Comparison of ENCODE assay signal across 26 cellular contexts in genomic region chr2:239609583-239610310, GRCh38.
DNase-seq lines count a peak whose midpoint lies in the region; ATAC-seq and TF ChIP-seq lines count a peak whose summit lies in the region.
"Had no signal": no experiment of that assay in that cellular context is flagged by ENCODE, and none has a peak within 500 bp of the region (broad histone marks: within the 10 kb centered on the region; RNA-seq: fewer than 3 reads in every experiment).

No MANE protein-coding gene starts in this region.

- H3K4me3 ChIP-seq in thyroid gland (replicated peaks in 1 of 3): no peak overlapping the region
- H3K4me3 ChIP-seq: prostate gland had no signal

- no peaks in the 10 kb centered on the region for H3K4me1 ChIP-seq in thyroid gland
- H3K4me1 ChIP-seq: prostate gland had no signal

- intact Hi-C loops in natural killer cell (cut with micrococcal nuclease): no loop called here
- intact Hi-C loops in thyroid gland (cut with DNase I): no loop called here

- H3K36me3 Mint-ChIP-seq in chondrocyte (ENCODE audit: low read depth) (no peaks in the 10 kb centered on the region), natural killer cell (no peaks in the 10 kb centered on the region), type B pancreatic cell (no peaks in the 10 kb centered on the region)

- ATAC-seq in natural killer cell (peak; percentile 21 to 80 (median 56)), GM21717 (IDR thresholded peaks at IDR 0.05; ENCODE audit: unreplicated experiment) (no peak)
- ATAC-seq: activated CD4-positive, alpha-beta T cell treated with anti-CD3 and anti-CD28 coated beads for 36 hours; left colon; Panc1 had no signal

- H3K4me3 Mint-ChIP-seq in chondrocyte (ENCODE audit: unreplicated experiment) (no peak overlapping the region), natural killer cell (peak overlapping the region; percentile 25), type B pancreatic cell (no peak overlapping the region)
- H3K4me3 Mint-ChIP-seq: activated CD4-positive, alpha-beta T cell treated with anti-CD3 and anti-CD28 coated beads for 36 hours; T-helper 2 cell treated with Interferon-gamma antibody and Interleukin-4, amounts not matched to agents 5 μg/mL and 100 μg/mL, for 36 hours had no signal

- H3K27me3 Mint-ChIP-seq in chondrocyte (ENCODE audit: low read depth) (peaks cover 24% of the 10 kb centered on the region), natural killer cell (ENCODE audit: low read depth in 2 of 2) (peaks cover 6 to 22% of the 10 kb centered on the region in 2 donors), type B pancreatic cell (peaks cover 23% of the 10 kb centered on the region)

- H3K9me3 Mint-ChIP-seq in chondrocyte (ENCODE audit: low read depth) (peaks cover 3% of the 10 kb centered on the region), natural killer cell (no peaks in the 10 kb centered on the region), type B pancreatic cell (no peaks in the 10 kb centered on the region)
- H3K9me3 Mint-ChIP-seq: T-helper 2 cell treated with Interferon-gamma antibody and Interleukin-4, amounts not matched to agents 5 μg/mL and 100 μg/mL, for 36 hours had no signal

- 87 to 90% methylated on average over 26 of the region's 26 CpGs for WGBS in thyroid gland, 2 donors

- H3K27ac ChIP-seq in thyroid gland: no peak overlapping the region
- H3K27ac ChIP-seq: brain microvascular endothelial cell, epithelial cell of prostate, prostate gland had no signal

- H3K36me3 ChIP-seq in thyroid gland: no peaks in the 10 kb centered on the region
- H3K36me3 ChIP-seq: brain microvascular endothelial cell, prostate gland had no signal

- H3K4me1 Mint-ChIP-seq in chondrocyte (ENCODE audit: low read depth) (no peaks in the 10 kb centered on the region), natural killer cell (peaks cover 14 to 17% of the 10 kb centered on the region in 2 donors), type B pancreatic cell (ENCODE audit: unreplicated experiment) (peaks cover 16% of the 10 kb centered on the region)

- no peak for TF ChIP-seq POLR2A in thyroid gland (IDR thresholded peaks at IDR 0.05)

- H3K27ac Mint-ChIP-seq in chondrocyte (ENCODE audit: unreplicated experiment) (no peak overlapping the region), natural killer cell (no peak overlapping the region), type B pancreatic cell (no peak overlapping the region)
- H3K27ac Mint-ChIP-seq: activated CD4-positive, alpha-beta T cell treated with anti-CD3 and anti-CD28 coated beads for 36 hours; T-helper 2 cell treated with Interferon-gamma antibody and Interleukin-4, amounts not matched to agents 5 μg/mL and 100 μg/mL, for 36 hours had no signal

- no peaks in the 10 kb centered on the region for H3K9me3 ChIP-seq in thyroid gland
- H3K9me3 ChIP-seq: prostate gland had no signal

- TF ChIP-seq CTCF in chondrocyte (IDR thresholded peaks at IDR 0.05) (no peak), natural killer cell (IDR thresholded peaks at IDR 0.05) (no peak), type B pancreatic cell (conservative IDR thresholded peaks at IDR 0.05) (no peak), thyroid gland (IDR thresholded peaks at IDR 0.05) (no peak)

- H3K27me3 ChIP-seq in thyroid gland: no peaks in the 10 kb centered on the region
- H3K27me3 ChIP-seq: brain microvascular endothelial cell had no signal

- peak; percentile 44 for DNase-seq in activated CD8-positive, alpha-beta memory T cell treated with anti-CD3 and anti-CD28 coated beads for 24 hours
- DNase-seq in activated CD8-positive, alpha-beta memory T cell treated with anti-CD3 and anti-CD28 coated beads, Interleukin-2, amount 50 U/mL, for 4 hours: no peak
- DNase-seq in chondrocyte (ENCODE audit: low spot score): peak; percentile 88
- DNase-seq in natural killer cell: no peak
- peak; percentile 58 for DNase-seq in type B pancreatic cell (ENCODE audit: extremely low spot score, unreplicated experiment)
- DNase-seq in iPS-NIHi11 (ENCODE audit: low spot score): no peak
- no peak for DNase-seq in thyroid gland
- DNase-seq: activated CD4-positive, alpha-beta T cell treated with anti-CD3 and anti-CD28 coated beads for 36 hours; activated naive CD4-positive, alpha-beta T cell treated with Interleukin-2 at 50 U/mL for 16 hours; amniotic stem cell; brain microvascular endothelial cell; effector CD4-positive, alpha-beta T cell; hippocampal formation; left colon; mesendoderm; NCI-H1092; NCI-H1694; NCI-H446; NCI-H748 treated with DMSO at 0.1 percent for 48 hours; stimulated activated CD4-positive, alpha-beta T cell treated with anti-CD3 and anti-CD28 coated beads, Interleukin-15, amount 100 ng/mL, for 24 hours; stimulated activated naive CD4-positive, alpha-beta T cell had no signal

Comparison
In these comparisons a context has a peak if more than half of its experiments do, and no peak if none do; other contexts are left out.
1. DNase-seq: peak in activated CD8-positive, alpha-beta memory T cell treated with anti-CD3 and anti-CD28 coated beads for 24 hours (single experiment), chondrocyte (single experiment) and type B pancreatic cell (single experiment); none in activated CD8-positive, alpha-beta memory T cell treated with anti-CD3 and anti-CD28 coated beads, Interleukin-2, amount 50 U/mL, for 4 hours (single experiment), natural killer cell (single experiment), iPS-NIHi11 (single experiment) and thyroid gland (0 of 2).